1 cellular context compared by ENCODE assay signal in genomic region chr13:45702088-45702487, GRCh38.
TF ChIP-seq lines count a peak whose summit lies in the region.

Gene CBY2, plus strand, starts transcription at chr13:45702320. Its CDS starts 71 bp downstream, at chr13:45702391.

TF ChIP-seq in HepG2, 621 proteins besides CTCF, POLR2A, EP300 and RAD21 (continued from another document):
- no peak for TF ChIP-seq USF2 (IDR thresholded peaks at IDR 0.05; ENCODE audit: low read depth, low read length)
- no peak for TF ChIP-seq USF2 (CRISPR knock-in tag; IDR thresholded peaks at IDR 0.05; ENCODE audit: borderline replicate concordance)
- no peak for TF ChIP-seq ZNF12 (CRISPR knock-in tag; IDR thresholded peaks at IDR 0.05)
- TF ChIP-seq RBM39 (IDR thresholded peaks at IDR 0.05; ENCODE audit: low read depth, low read length, poor library complexity, severe bottlenecking) = no peak
- no peak for TF ChIP-seq KIAA2018 (CRISPR knock-in tag; IDR thresholded peaks at IDR 0.05; ENCODE audit: borderline replicate concordance)
- no peak for TF ChIP-seq ZNF263 (CRISPR knock-in tag; IDR thresholded peaks at IDR 0.05)
- no peak for TF ChIP-seq HNF4A (CRISPR knock-in tag; IDR thresholded peaks at IDR 0.05)
- TF ChIP-seq HCFC1 (IDR thresholded peaks at IDR 0.05; ENCODE audit: low read depth, low read length) = no peak
- TF ChIP-seq DPF2 (CRISPR knock-in tag; IDR thresholded peaks at IDR 0.05; ENCODE audit: borderline replicate concordance, low read depth) = no peak
- TF ChIP-seq ZNF781 (CRISPR knock-in tag; IDR thresholded peaks at IDR 0.05; ENCODE audit: borderline replicate concordance, not compliant biosample characterization) = no peak
